26 cellular contexts compared by ENCODE assay signal in genomic region chr10:17735166-17735941, GRCh38. TPM values are rescaled to one million over a fixed set of nuclear protein-coding genes. Genes with fewer than 3 reads are reported as not detected.
DNase-seq lines count a peak whose midpoint lies in the region; ATAC-seq and TF ChIP-seq lines count a peak whose summit lies in the region.
"Had no signal": no experiment of that assay in that cellular context is flagged by ENCODE, and none has a peak within 500 bp of the region (broad histone marks: within the 10 kb centered on the region; RNA-seq: fewer than 3 reads in every experiment).

No MANE protein-coding gene starts in this region.

- whole genome bisulfite sequencing in psoas muscle, 3 donors = 60 to 70% (median 61%) methylated on average over 15 of the region's 15 CpGs

- intact Hi-C loops in left ventricle myocardium superior (cut with micrococcal nuclease) (no loop called here), psoas muscle (cut with DNase I) (loop anchor here in 1 of 2 donors (5.0 kb wide), 1 partner anchor 137 kb away; no protein-coding TSS in a partner anchor)

- TF ChIP-seq CTCF in psoas muscle (IDR thresholded peaks at IDR 0.05) = no peak

- H3K4me3 ChIP-seq in psoas muscle = no peak overlapping the region
- H3K4me3 ChIP-seq: cardiac muscle cell, esophagus squamous epithelium, ovary, smooth muscle cell had no signal

- DNase-seq in NCI-H1694 (lab: John Stamatoyannopoulos, UW) = peak; percentile 16
- DNase-seq in cerebellar cortex (ENCODE audit: low spot score) = peak; percentile 89
- DNase-seq in left ventricle myocardium superior = peak; percentile 48
- peak; percentile 23 to 58 for DNase-seq in psoas muscle
- DNase-seq in activated gamma-delta T cell treated with Interleukin-2 at 50 U/mL for 16 hours = no peak
- no peak for DNase-seq in T-helper 1 cell
- DNase-seq in EL = no peak
- DNase-seq in T-helper 2 cell = no peak
- DNase-seq: activated CD4-positive, alpha-beta T cell treated with anti-CD3 and anti-CD28 coated beads, Interleukin-2, amount 50 U/mL, for 1 hour; activated CD8-positive, alpha-beta memory T cell treated with anti-CD3 and anti-CD28 coated beads, Interleukin-2, amount 50 U/mL, for 48 hours; activated effector memory CD4-positive, alpha-beta T cell treated with Interleukin-2 at 50 U/mL for 16 hours; effector CD4-positive, alpha-beta T cell; esophagus squamous epithelium; GDM1; glutamatergic neuron; H7; mammary epithelial cell; naive B cell; NCI-H1436; ovary; RPMI8226; stimulated activated CD4-positive, alpha-beta T cell treated with anti-CD3 and anti-CD28 coated beads, Interleukin-4, amount 100 ng/mL, for 4 hours had no signal

- H3K27me3 ChIP-seq in psoas muscle (ENCODE audit: insufficient read depth in 3 of 3, low read length in 2 of 3) = no peaks in the 10 kb centered on the region
- H3K27me3 ChIP-seq: cardiac muscle cell, esophagus squamous epithelium, ovary had no signal

- peak; percentile 90 for ATAC-seq in left ventricle myocardium superior
- ATAC-seq in psoas muscle = peak; percentile 68 to 84 (median 74)

- H3K4me1 ChIP-seq in psoas muscle = peaks cover 40% of the 10 kb centered on the region

- no peaks in the 10 kb centered on the region for H3K9me3 ChIP-seq in psoas muscle
- H3K9me3 ChIP-seq: esophagus squamous epithelium, ovary had no signal

- H3K27ac ChIP-seq in psoas muscle = peak overlapping the region; percentile 51
- H3K27ac ChIP-seq: cardiac muscle cell, esophagus squamous epithelium, ovary had no signal

- no peaks in the 10 kb centered on the region for H3K36me3 ChIP-seq in psoas muscle (ENCODE audit: insufficient read depth in 1 of 2, low read depth in 1 of 2)
- H3K36me3 ChIP-seq: cardiac muscle cell, esophagus squamous epithelium, ovary had no signal

RNA-seq across cellular contexts. Expression of gene TMEM236, which starts 16.6 kb away (rescaled TPM):
- total RNA-seq in left ventricle myocardium superior (0.30 TPM), psoas muscle (1 to 10 TPM in 1 of 4 donors, under 1 TPM in 3; 0.20 to 1.0 (median 0.59) TPM)
- polyA plus RNA-seq in psoas muscle = under 1 TPM; 0.15 to 0.93 (median 0.42) TPM
- total RNA-seq: cardiac muscle cell, M059J had no signal
- polyA plus RNA-seq: CD14-positive monocyte, smooth muscle cell had no signal

Comparison
In these comparisons a context has a peak if more than half of its experiments do, and no peak if none do; other contexts are left out.
1. DNase-seq: peak in NCI-H1694 (single experiment), cerebellar cortex (single experiment), left ventricle myocardium superior (single experiment) and psoas muscle (2 of 2); none in activated gamma-delta T cell treated with Interleukin-2 at 50 U/mL for 16 hours (single experiment), T-helper 1 cell (0 of 5), EL (single experiment) and T-helper 2 cell (0 of 5).